10 cellular contexts compared by ENCODE assay signal in genomic region chr19:14554382-14554812, GRCh38. TPM values are rescaled to one million over a fixed set of nuclear protein-coding genes. Genes with fewer than 3 reads are reported as not detected.
DNase-seq lines count a peak whose midpoint lies in the region; ATAC-seq and TF ChIP-seq lines count a peak whose summit lies in the region.
"Had no signal": no experiment of that assay in that cellular context is flagged by ENCODE, and none has a peak within 500 bp of the region (broad histone marks: within the 10 kb centered on the region; RNA-seq: fewer than 3 reads in every experiment).

No MANE protein-coding gene starts in this region.

- H3K9me3 ChIP-seq in esophagus squamous epithelium = no peaks in the 10 kb centered on the region

- H3K27me3 ChIP-seq in esophagus squamous epithelium = no peaks in the 10 kb centered on the region

- H3K9me3 Mint-ChIP-seq in stimulated activated effector memory CD8-positive, alpha-beta T cell treated with anti-CD3 and anti-CD28 coated beads, Interleukin-12 subunit alpha, Interleukin-12 subunit beta, amount 100 ng/mL, for 72 hours = no peaks in the 10 kb centered on the region
- H3K9me3 Mint-ChIP-seq: activated naive CD8-positive, alpha-beta T cell treated with anti-CD3 and anti-CD28 coated beads, Interleukin-2, amount 10 ng/mL, durations not matched to agents 7 days and 5 days; naive B cell had no signal

- peaks cover 14% of the 10 kb centered on the region for H3K36me3 Mint-ChIP-seq in stimulated activated effector memory CD8-positive, alpha-beta T cell treated with anti-CD3 and anti-CD28 coated beads, Interleukin-12 subunit alpha, Interleukin-12 subunit beta, amount 100 ng/mL, for 72 hours

- TF ChIP-seq CTCF in esophagus squamous epithelium (IDR thresholded peaks at IDR 0.05) (peak in 2 of 6 experiments; percentile 34 to 42), coronary artery (IDR thresholded peaks at IDR 0.05) (no peak)

- H3K4me1 Mint-ChIP-seq in stimulated activated effector memory CD8-positive, alpha-beta T cell treated with anti-CD3 and anti-CD28 coated beads, Interleukin-12 subunit alpha, Interleukin-12 subunit beta, amount 100 ng/mL, for 72 hours = peaks cover 65% of the 10 kb centered on the region

- peak; percentile 38 for DNase-seq in SIG-M5 treated with dmso at 0.1 percent for 504 hours (lab: John Stamatoyannopoulos, UW; ENCODE audit: unreplicated experiment)
- no peak for DNase-seq in SIG-M5 (lab: John Stamatoyannopoulos, UW)
- DNase-seq in NCI-H524 treated with DMSO at 0.1 percent for 48 hours (lab: John Stamatoyannopoulos, UW) = peak; percentile 27
- no peak for DNase-seq in esophagus squamous epithelium (lab: John Stamatoyannopoulos, UW)
- no peak for DNase-seq in stimulated activated effector memory CD8-positive, alpha-beta T cell treated with anti-CD3 and anti-CD28 coated beads, Interleukin-12 subunit alpha, Interleukin-12 subunit beta, amount 100 ng/mL, for 72 hours (ENCODE audit: low spot score in 2 of 2)
- no peak for DNase-seq in coronary artery (ENCODE audit: low spot score)
- no peak for DNase-seq in 8988T
- DNase-seq: activated naive CD8-positive, alpha-beta T cell treated with anti-CD3 and anti-CD28 coated beads, Interleukin-2, amount 10 ng/mL, durations not matched to agents 7 days and 5 days; naive B cell had no signal

- H3K4me3 ChIP-seq in esophagus squamous epithelium (peak overlapping the region in 3 of 4 donors; percentile 0 to 38 (median 25)), coronary artery (no peak overlapping the region)

- no peak for ATAC-seq in stimulated activated effector memory CD8-positive, alpha-beta T cell treated with anti-CD3 and anti-CD28 coated beads, Interleukin-12 subunit alpha, Interleukin-12 subunit beta, amount 100 ng/mL, for 72 hours
- no peak for ATAC-seq in HG03571 (IDR thresholded peaks at IDR 0.05; ENCODE audit: unreplicated experiment)

- peaks cover 0 to 30% (median 0%) of the 10 kb centered on the region in 3 donors for H3K36me3 ChIP-seq in esophagus squamous epithelium

- no peak overlapping the region for H3K4me3 Mint-ChIP-seq in stimulated activated effector memory CD8-positive, alpha-beta T cell treated with anti-CD3 and anti-CD28 coated beads, Interleukin-12 subunit alpha, Interleukin-12 subunit beta, amount 100 ng/mL, for 72 hours
- H3K4me3 Mint-ChIP-seq: activated naive CD8-positive, alpha-beta T cell treated with anti-CD3 and anti-CD28 coated beads, Interleukin-2, amount 10 ng/mL, durations not matched to agents 7 days and 5 days had no signal

- H3K4me1 ChIP-seq in esophagus squamous epithelium = peaks cover 34 to 100% (median 51%) of the 10 kb centered on the region in 3 donors

- peak in 1 of 4 donors; percentile 48 for TF ChIP-seq POLR2A in esophagus squamous epithelium (IDR thresholded peaks at IDR 0.05)

- H3K27ac ChIP-seq in esophagus squamous epithelium (peak overlapping the region; percentile 80 to 91 (median 88)), coronary artery (no peak overlapping the region)

- H3K27ac Mint-ChIP-seq in stimulated activated effector memory CD8-positive, alpha-beta T cell treated with anti-CD3 and anti-CD28 coated beads, Interleukin-12 subunit alpha, Interleukin-12 subunit beta, amount 100 ng/mL, for 72 hours = peak overlapping the region; percentile 77
- H3K27ac Mint-ChIP-seq: activated naive CD8-positive, alpha-beta T cell treated with anti-CD3 and anti-CD28 coated beads, Interleukin-2, amount 10 ng/mL, durations not matched to agents 7 days and 5 days had no signal

- WGBS in esophagus squamous epithelium, 2 donors = 43% methylated on average over 3 of the region's 6 CpGs; no CpG with 5 or more reads in 1 of the 2 donors

- intact Hi-C loops in esophagus squamous epithelium (cut with DNase I) = loop anchor here (10.0 kb wide), 1 partner anchor 50 kb away; no protein-coding TSS in a partner anchor

RNA-seq across cellular contexts. Expression of gene NDUFB7, which starts 17.5 kb away (rescaled TPM):
- total RNA-seq in esophagus squamous epithelium = 100 to 1,000 TPM; 262 to 379 (median 295) TPM

RNA-seq across cellular contexts. Expression of gene TECR, which starts 25.0 kb away (rescaled TPM):
- total RNA-seq in esophagus squamous epithelium = 100 to 1,000 TPM; 130 to 290 (median 190) TPM

RNA-seq across cellular contexts. Expression of gene CLEC17A, which starts 28.5 kb away (rescaled TPM):
- not detected for total RNA-seq in esophagus squamous epithelium

RNA-seq across cellular contexts. Expression of gene DNAJB1, which starts 36.2 kb away (rescaled TPM):
- total RNA-seq in esophagus squamous epithelium = 100 to 1,000 TPM; 182 to 294 (median 224) TPM

RNA-seq across cellular contexts. Expression of gene GIPC1, which starts 58.5 kb away (rescaled TPM):
- total RNA-seq in esophagus squamous epithelium = 100 to 1,000 TPM; 147 to 432 (median 243) TPM

Comparison
In these comparisons a context has a peak if more than half of its experiments do, and no peak if none do; other contexts are left out.
1. DNase-seq: peak in SIG-M5 treated with dmso at 0.1 percent for 504 hours (single experiment) and NCI-H524 treated with DMSO at 0.1 percent for 48 hours (single experiment); none in SIG-M5 (single experiment), esophagus squamous epithelium (single experiment), stimulated activated effector memory CD8-positive, alpha-beta T cell treated with anti-CD3 and anti-CD28 coated beads, Interleukin-12 subunit alpha, Interleukin-12 subunit beta, amount 100 ng/mL, for 72 hours (0 of 2), coronary artery (single experiment) and 8988T (single experiment).
2. H3K27ac ChIP-seq: peak in esophagus squamous epithelium (4 of 4); none in coronary artery (0 of 2).